ENCODE assay signal across 20 cellular contexts in the genomic region with DNA sequence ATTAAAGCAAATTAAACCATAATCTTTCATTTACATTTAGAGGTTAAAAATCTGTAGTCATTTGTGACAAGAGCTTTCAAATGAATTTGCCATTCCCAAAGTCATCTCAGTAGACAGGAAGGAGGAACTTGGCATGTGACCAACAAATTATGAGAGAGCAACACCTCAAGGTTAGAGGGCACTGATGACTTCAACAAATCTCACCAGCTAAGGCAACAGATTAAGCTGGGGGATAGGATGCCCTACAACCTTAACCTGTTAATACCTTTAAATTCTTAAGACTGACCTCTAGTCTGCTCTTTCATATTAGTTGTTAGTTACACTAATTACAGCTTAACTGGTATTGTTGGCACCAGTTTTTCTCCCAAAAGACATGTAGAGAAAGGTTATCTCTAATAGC. TPM values are rescaled to one million over a fixed set of nuclear protein-coding genes. Genes with fewer than 3 reads are reported as not detected.
DNase-seq lines count a peak whose midpoint lies in the region; ATAC-seq and TF ChIP-seq lines count a peak whose summit lies in the region.
"Had no signal": no experiment of that assay in that cellular context is flagged by ENCODE, and none has a peak within 500 bp of the region (broad histone marks: within the 10 kb centered on the region; RNA-seq: fewer than 3 reads in every experiment).

No MANE protein-coding gene starts in this region.

- H3K27ac Mint-ChIP-seq in nephron = peak overlapping the region; percentile 36 to 79 (median 78)
- H3K27ac Mint-ChIP-seq in type B pancreatic cell = no peak overlapping the region
- H3K27ac Mint-ChIP-seq: activated naive CD8-positive, alpha-beta T cell treated with anti-CD3 and anti-CD28 coated beads, Interleukin-2, amount 10 ng/mL, durations not matched to agents 7 days and 5 days; endodermal cell; immature natural killer cell; stimulated activated naive B cell treated with anti-CD40 and anti-IgM and Interleukin-4, amounts not matched to agents 10 μg/mL and 1 μg/mL and 100 μg/mL, for 72 hours had no signal

- TF ChIP-seq CTCF in cardiac fibroblast (IDR thresholded peaks at IDR 0.05; ENCODE audit: low read depth, low read length) (no peak), nephron (IDR thresholded peaks at IDR 0.05; ENCODE audit: unreplicated experiment in 3 of 3) (no peak), uterus (IDR thresholded peaks at IDR 0.05) (no peak), type B pancreatic cell (conservative IDR thresholded peaks at IDR 0.05) (no peak)

- no peaks in the 10 kb centered on the region for H3K36me3 ChIP-seq in uterus
- H3K36me3 ChIP-seq: SJSA1, upper lobe of right lung had no signal

- TF ChIP-seq POLR2A in uterus (IDR thresholded peaks at IDR 0.05) = no peak

- H3K9me3 Mint-ChIP-seq in nephron = no peaks in the 10 kb centered on the region
- no peaks in the 10 kb centered on the region for H3K9me3 Mint-ChIP-seq in type B pancreatic cell
- H3K9me3 Mint-ChIP-seq: activated naive CD8-positive, alpha-beta T cell treated with anti-CD3 and anti-CD28 coated beads, Interleukin-2, amount 10 ng/mL, durations not matched to agents 7 days and 5 days; endodermal cell; immature natural killer cell; stimulated activated naive B cell treated with anti-CD40 and anti-IgM and Interleukin-4, amounts not matched to agents 10 μg/mL and 1 μg/mL and 100 μg/mL, for 72 hours had no signal

- H3K27ac ChIP-seq in uterus = no peak overlapping the region
- H3K27ac ChIP-seq: SJSA1, skin epidermis, upper lobe of right lung had no signal

- H3K4me3 Mint-ChIP-seq in nephron = no peak overlapping the region
- H3K4me3 Mint-ChIP-seq in type B pancreatic cell = no peak overlapping the region
- H3K4me3 Mint-ChIP-seq: activated naive CD8-positive, alpha-beta T cell treated with anti-CD3 and anti-CD28 coated beads, Interleukin-2, amount 10 ng/mL, durations not matched to agents 7 days and 5 days; endodermal cell; immature natural killer cell; stimulated activated naive B cell treated with anti-CD40 and anti-IgM and Interleukin-4, amounts not matched to agents 10 μg/mL and 1 μg/mL and 100 μg/mL, for 72 hours had no signal

- H3K27me3 Mint-ChIP-seq in nephron (ENCODE audit: low read depth) (no peaks in the 10 kb centered on the region), type B pancreatic cell (no peaks in the 10 kb centered on the region)
- H3K27me3 Mint-ChIP-seq: activated naive CD8-positive, alpha-beta T cell treated with anti-CD3 and anti-CD28 coated beads, Interleukin-2, amount 10 ng/mL, durations not matched to agents 7 days and 5 days; stimulated activated naive B cell treated with anti-CD40 and anti-IgM and Interleukin-4, amounts not matched to agents 10 μg/mL and 1 μg/mL and 100 μg/mL, for 72 hours had no signal

- H3K36me3 Mint-ChIP-seq in nephron (ENCODE audit: low read depth) (peaks cover 6% of the 10 kb centered on the region), type B pancreatic cell (no peaks in the 10 kb centered on the region)
- H3K36me3 Mint-ChIP-seq: activated naive CD8-positive, alpha-beta T cell treated with anti-CD3 and anti-CD28 coated beads, Interleukin-2, amount 10 ng/mL, durations not matched to agents 7 days and 5 days; immature natural killer cell had no signal

- ATAC-seq in HG03342 (IDR thresholded peaks at IDR 0.05; ENCODE audit: unreplicated experiment) = no peak
- ATAC-seq: stimulated activated naive B cell treated with anti-CD40 and anti-IgM and Interleukin-4, amounts not matched to agents 10 μg/mL and 1 μg/mL and 100 μg/mL, for 72 hours; upper lobe of right lung had no signal

- intact Hi-C loops in uterus (cut with DNase I; ENCODE audit: low total_unique reads) = no loop called here

- H3K4me1 Mint-ChIP-seq in nephron (peaks cover 29% of the 10 kb centered on the region), type B pancreatic cell (ENCODE audit: unreplicated experiment) (peaks cover 14% of the 10 kb centered on the region)
- H3K4me1 Mint-ChIP-seq: stimulated activated naive B cell treated with anti-CD40 and anti-IgM and Interleukin-4, amounts not matched to agents 10 μg/mL and 1 μg/mL and 100 μg/mL, for 72 hours had no signal

- H3K4me1 ChIP-seq in uterus = no peaks in the 10 kb centered on the region
- H3K4me1 ChIP-seq: SJSA1, upper lobe of right lung had no signal

- peak; percentile 11 to 30 for DNase-seq in SHP77 (lab: John Stamatoyannopoulos, UW)
- DNase-seq in SHP77 treated with DMSO at 0.1 percent for 48 hours (lab: John Stamatoyannopoulos, UW) = no peak
- peak; percentile 26 for DNase-seq in M059J (ENCODE audit: low read depth)
- DNase-seq in cardiac fibroblast (ENCODE audit: low read depth in 2 of 2) = peak; percentile 11 to 31
- DNase-seq in uterus = no peak
- no peak for DNase-seq in type B pancreatic cell (ENCODE audit: extremely low spot score, unreplicated experiment)
- DNase-seq: activated CD4-positive, alpha-beta T cell treated with anti-CD3 and anti-CD28 coated beads, Interleukin-2, amount 50 U/mL, for 1 hour; activated naive CD8-positive, alpha-beta T cell treated with anti-CD3 and anti-CD28 coated beads, Interleukin-2, amount 10 ng/mL, durations not matched to agents 7 days and 5 days; activated T-cell treated with anti-CD3 and anti-CD28 coated beads, Interleukin-2, amount 50 U/mL, for 1 hour; endodermal cell; immature natural killer cell; NCI-H187 treated with DMSO at 0.1 percent for 48 hours; nucleus accumbens; stimulated activated naive B cell treated with anti-CD40 and anti-IgM and Interleukin-4, amounts not matched to agents 10 μg/mL and 1 μg/mL and 100 μg/mL, for 72 hours; T-helper 9 cell; upper lobe of right lung had no signal

- H3K27me3 ChIP-seq in uterus = no peaks in the 10 kb centered on the region
- H3K27me3 ChIP-seq: SJSA1, upper lobe of right lung had no signal

- no peak overlapping the region for H3K4me3 ChIP-seq in cardiac fibroblast (replicated peaks in 1 of 2; ENCODE audit: low read depth in 2 of 2, low read length in 2 of 2)
- no peak overlapping the region for H3K4me3 ChIP-seq in uterus
- H3K4me3 ChIP-seq: SJSA1, skin epidermis, upper lobe of right lung had no signal

- no peaks in the 10 kb centered on the region for H3K9me3 ChIP-seq in uterus
- H3K9me3 ChIP-seq: SJSA1, upper lobe of right lung had no signal

RNA-seq across cellular contexts. Expression of a gene that starts 18.4 kb away (rescaled TPM):
- 0.02 TPM in 1 of 2 replicates, not detected in the other for total RNA-seq in M059J (2014; rRNA removed; shearing (Covaris generic))
- total RNA-seq in uterus (1 to 10 TPM; 1.2 to 6.4 (median 2.6) TPM), type B pancreatic cell (ENCODE audit: low replicate concordance) (0.29 and 0.51 TPM in 2 replicates)

Comparison
In these comparisons a context has a peak if more than half of its experiments do, and no peak if none do; other contexts are left out.
1. DNase-seq: peak in SHP77 (2 of 2), M059J (single experiment) and cardiac fibroblast (2 of 2); none in SHP77 treated with DMSO at 0.1 percent for 48 hours (single experiment), uterus (0 of 2) and type B pancreatic cell (single experiment).